1 cellular context compared by ENCODE assay signal in the genomic region with DNA sequence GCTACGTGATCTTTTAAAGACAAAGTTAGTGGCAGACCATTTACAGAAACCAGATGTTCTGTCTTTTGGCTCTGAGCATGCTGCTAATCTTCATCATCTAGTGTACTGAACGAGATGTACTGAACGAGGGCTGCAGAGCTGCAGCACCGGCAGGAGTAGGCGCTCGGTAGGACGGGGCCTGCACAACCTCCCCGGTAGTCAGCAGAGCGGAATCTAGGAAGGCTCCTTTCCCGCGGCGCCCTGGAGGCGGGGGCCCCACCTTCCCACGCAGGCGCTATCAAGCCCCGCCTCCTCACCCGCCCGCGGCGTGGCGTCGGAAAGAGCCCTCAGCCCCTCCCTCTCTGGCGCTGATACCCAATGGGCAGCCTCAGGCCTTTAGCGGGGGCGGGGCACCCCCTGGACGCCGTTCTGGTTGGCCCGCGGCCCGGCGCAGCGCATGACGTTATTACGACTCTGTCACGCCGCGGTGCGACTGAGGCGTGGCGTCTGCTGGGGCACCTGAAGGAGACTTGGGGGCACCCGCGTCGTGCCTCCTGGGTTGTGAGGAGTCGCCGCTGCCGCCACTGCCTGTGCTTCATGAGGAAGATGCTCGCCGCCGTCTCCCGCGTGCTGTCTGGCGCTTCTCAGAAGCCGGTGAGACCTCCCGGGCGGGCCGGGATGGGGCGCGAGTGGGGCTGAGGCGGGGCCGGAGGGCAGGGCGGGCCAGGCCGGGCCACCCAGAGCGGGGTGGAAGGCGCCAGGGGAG.
TF ChIP-seq lines count a peak whose summit lies in the region.

Gene PDHA1, plus strand, starts transcription at position 466 of the 745 bp plus-strand sequence. Its CDS starts 111 bp downstream, at position 577.

TF ChIP-seq in K562, 482 proteins besides CTCF, POLR2A, EP300 and RAD21 (continued from another document):
- TF ChIP-seq ZNF277 (CRISPR knock-in tag; IDR thresholded peaks at IDR 0.05; ENCODE audit: borderline replicate concordance) = no peak
- peak; percentile 47; the same call in 1 of the 2 replicates for TF ChIP-seq POLR2AphosphoS5 (IDR thresholded peaks at IDR 0.05; ENCODE audit: control insufficient read depth, insufficient read depth, low read depth, low read length)
- no peak for TF ChIP-seq ZNF561 (CRISPR knock-in tag; conservative IDR thresholded peaks at IDR 0.05)
- TF ChIP-seq RBM17 (IDR thresholded peaks at IDR 0.05; ENCODE audit: borderline replicate concordance, low read depth, low read length) = no peak
- TF ChIP-seq, protein P1, sequence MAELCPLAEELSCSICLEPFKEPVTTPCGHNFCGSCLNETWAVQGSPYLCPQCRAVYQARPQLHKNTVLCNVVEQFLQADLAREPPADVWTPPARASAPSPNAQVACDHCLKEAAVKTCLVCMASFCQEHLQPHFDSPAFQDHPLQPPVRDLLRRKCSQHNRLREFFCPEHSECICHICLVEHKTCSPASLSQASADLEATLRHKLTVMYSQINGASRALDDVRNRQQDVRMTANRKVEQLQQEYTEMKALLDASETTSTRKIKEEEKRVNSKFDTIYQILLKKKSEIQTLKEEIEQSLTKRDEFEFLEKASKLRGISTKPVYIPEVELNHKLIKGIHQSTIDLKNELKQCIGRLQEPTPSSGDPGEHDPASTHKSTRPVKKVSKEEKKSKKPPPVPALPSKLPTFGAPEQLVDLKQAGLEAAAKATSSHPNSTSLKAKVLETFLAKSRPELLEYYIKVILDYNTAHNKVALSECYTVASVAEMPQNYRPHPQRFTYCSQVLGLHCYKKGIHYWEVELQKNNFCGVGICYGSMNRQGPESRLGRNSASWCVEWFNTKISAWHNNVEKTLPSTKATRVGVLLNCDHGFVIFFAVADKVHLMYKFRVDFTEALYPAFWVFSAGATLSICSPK (IDR thresholded peaks at IDR 0.05; ENCODE audit: borderline replicate concordance) = no peak
- peak; percentile 53 for TF ChIP-seq TAF9B (IDR thresholded peaks at IDR 0.05; ENCODE audit: partially characterized antibody)
- TF ChIP-seq, protein P2, sequence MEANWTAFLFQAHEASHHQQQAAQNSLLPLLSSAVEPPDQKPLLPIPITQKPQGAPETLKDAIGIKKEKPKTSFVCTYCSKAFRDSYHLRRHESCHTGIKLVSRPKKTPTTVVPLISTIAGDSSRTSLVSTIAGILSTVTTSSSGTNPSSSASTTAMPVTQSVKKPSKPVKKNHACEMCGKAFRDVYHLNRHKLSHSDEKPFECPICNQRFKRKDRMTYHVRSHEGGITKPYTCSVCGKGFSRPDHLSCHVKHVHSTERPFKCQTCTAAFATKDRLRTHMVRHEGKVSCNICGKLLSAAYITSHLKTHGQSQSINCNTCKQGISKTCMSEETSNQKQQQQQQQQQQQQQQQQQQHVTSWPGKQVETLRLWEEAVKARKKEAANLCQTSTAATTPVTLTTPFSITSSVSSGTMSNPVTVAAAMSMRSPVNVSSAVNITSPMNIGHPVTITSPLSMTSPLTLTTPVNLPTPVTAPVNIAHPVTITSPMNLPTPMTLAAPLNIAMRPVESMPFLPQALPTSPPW (CRISPR knock-in tag; IDR thresholded peaks at IDR 0.05) = peak; percentile 93
- no peak for TF ChIP-seq SAP30 (IDR thresholded peaks at IDR 0.05; ENCODE audit: borderline replicate concordance, insufficient read depth, low read depth, low read length, poor library complexity, severe bottlenecking)
- TF ChIP-seq LCOR (CRISPR knock-in tag; IDR thresholded peaks at IDR 0.05) = peak; percentile 45; the same call in 1 of the 2 replicates
- TF ChIP-seq ZNF184 (CRISPR knock-in tag; IDR thresholded peaks at IDR 0.05) = no peak
- TF ChIP-seq FOS (IDR thresholded peaks at IDR 0.05; ENCODE audit: extremely low read depth, insufficient read length) = peak; percentile 56
- TF ChIP-seq RBBP5 (IDR thresholded peaks at IDR 0.05; ENCODE audit: borderline replicate concordance, insufficient read depth, low read length, poor library complexity, severe bottlenecking) = peak; percentile 82
- TF ChIP-seq, protein P3, sequence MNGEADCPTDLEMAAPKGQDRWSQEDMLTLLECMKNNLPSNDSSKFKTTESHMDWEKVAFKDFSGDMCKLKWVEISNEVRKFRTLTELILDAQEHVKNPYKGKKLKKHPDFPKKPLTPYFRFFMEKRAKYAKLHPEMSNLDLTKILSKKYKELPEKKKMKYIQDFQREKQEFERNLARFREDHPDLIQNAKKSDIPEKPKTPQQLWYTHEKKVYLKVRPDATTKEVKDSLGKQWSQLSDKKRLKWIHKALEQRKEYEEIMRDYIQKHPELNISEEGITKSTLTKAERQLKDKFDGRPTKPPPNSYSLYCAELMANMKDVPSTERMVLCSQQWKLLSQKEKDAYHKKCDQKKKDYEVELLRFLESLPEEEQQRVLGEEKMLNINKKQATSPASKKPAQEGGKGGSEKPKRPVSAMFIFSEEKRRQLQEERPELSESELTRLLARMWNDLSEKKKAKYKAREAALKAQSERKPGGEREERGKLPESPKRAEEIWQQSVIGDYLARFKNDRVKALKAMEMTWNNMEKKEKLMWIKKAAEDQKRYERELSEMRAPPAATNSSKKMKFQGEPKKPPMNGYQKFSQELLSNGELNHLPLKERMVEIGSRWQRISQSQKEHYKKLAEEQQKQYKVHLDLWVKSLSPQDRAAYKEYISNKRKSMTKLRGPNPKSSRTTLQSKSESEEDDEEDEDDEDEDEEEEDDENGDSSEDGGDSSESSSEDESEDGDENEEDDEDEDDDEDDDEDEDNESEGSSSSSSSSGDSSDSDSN (IDR thresholded peaks at IDR 0.05; ENCODE audit: borderline replicate concordance in 1 of 2, low read depth in 2 of 2, low read length in 2 of 2) = 0 out of 4 replicates have a peak, but pooled peaks of 1 of the 2 experiments have one; percentile 17
- TF ChIP-seq MED1 (CRISPR knock-in tag; IDR thresholded peaks at IDR 0.05; ENCODE audit: borderline replicate concordance) = no peak
- no peak for TF ChIP-seq USF2 (CRISPR knock-in tag; IDR thresholded peaks at IDR 0.05)
- TF ChIP-seq TFAP4 (CRISPR knock-in tag; IDR thresholded peaks at IDR 0.05; ENCODE audit: borderline replicate concordance) = peak; percentile 49; the same call in 1 of the 2 replicates
- TF ChIP-seq CBFB (CRISPR knock-in tag; IDR thresholded peaks at IDR 0.05) = no peak
- TF ChIP-seq PML (IDR thresholded peaks at IDR 0.05; ENCODE audit: low read length) = peak; percentile 58; the same call in 1 of the 2 replicates
- peak; percentile 85 for TF ChIP-seq RBFOX2 (IDR thresholded peaks at IDR 0.05; ENCODE audit: low read depth, low read length)
- TF ChIP-seq ZNF384 (IDR thresholded peaks at IDR 0.05; ENCODE audit: low read depth, low read length) = no peak
- TF ChIP-seq CC2D1A (IDR thresholded peaks at IDR 0.05) = no peak
- TF ChIP-seq KDM5B (IDR thresholded peaks at IDR 0.05; ENCODE audit: insufficient replicate concordance, low read depth, low read length) = peak; percentile 78
- peak; percentile 83 for TF ChIP-seq PHF8 (IDR thresholded peaks at IDR 0.05; ENCODE audit: borderline replicate concordance, low read length)
